In the genomic region with DNA sequence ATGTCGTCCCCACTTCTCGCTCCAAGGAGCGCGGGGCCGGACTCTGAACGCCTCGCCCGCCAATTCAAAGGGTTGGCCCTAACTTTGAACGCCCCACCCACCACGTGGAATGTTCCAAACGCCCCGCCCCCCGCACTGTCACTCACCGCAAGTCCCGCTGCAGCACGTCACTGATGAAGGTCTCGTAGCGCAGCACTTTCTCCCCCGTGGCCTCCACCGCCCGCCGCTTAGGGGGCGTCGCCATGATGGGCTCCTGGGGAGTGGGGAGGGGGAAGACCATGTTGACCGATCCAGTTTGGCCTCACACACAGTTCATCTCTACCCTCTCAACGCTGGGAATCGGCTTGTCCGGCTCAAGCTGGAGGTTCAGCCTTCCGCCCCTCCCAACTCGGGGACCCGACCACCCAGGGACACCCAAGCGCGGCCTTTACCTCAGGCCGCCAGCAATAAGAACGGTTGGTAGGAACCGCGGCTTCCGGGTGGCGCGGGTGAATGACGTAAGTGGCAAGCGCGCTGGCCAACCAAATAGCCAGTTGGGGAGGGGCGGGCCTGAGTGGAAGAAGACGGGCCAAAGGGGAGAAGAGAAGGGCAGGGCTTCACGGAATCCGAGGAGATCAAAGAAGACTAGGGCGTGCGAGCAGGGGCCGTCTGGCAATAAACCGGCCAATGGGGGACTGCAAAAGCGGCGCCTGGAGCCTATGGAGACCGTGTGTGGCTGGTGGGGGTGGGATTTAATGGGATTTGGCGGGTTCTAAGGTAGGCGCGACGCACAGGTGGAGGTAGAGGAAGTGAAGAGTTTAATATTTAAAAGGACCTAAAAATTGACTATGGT, we compare ENCODE assay signal across 1 cellular context.
A peak's percentile ranks its signal among the peaks of the same experiment; 100 is the strongest.
TF ChIP-seq lines count a peak whose summit lies in the region.

A gene with protein sequence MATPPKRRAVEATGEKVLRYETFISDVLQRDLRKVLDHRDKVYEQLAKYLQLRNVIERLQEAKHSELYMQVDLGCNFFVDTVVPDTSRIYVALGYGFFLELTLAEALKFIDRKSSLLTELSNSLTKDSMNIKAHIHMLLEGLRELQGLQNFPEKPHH (minus strand): TSS at position 497 of the 832 bp plus-strand sequence. CDS start 253 bp downstream, at position 244.

TF ChIP-seq in HEK293, 187 proteins besides CTCF, POLR2A, EP300 and RAD21 (continued from another document and continues in another):
- TF ChIP-seq, protein P1, sequence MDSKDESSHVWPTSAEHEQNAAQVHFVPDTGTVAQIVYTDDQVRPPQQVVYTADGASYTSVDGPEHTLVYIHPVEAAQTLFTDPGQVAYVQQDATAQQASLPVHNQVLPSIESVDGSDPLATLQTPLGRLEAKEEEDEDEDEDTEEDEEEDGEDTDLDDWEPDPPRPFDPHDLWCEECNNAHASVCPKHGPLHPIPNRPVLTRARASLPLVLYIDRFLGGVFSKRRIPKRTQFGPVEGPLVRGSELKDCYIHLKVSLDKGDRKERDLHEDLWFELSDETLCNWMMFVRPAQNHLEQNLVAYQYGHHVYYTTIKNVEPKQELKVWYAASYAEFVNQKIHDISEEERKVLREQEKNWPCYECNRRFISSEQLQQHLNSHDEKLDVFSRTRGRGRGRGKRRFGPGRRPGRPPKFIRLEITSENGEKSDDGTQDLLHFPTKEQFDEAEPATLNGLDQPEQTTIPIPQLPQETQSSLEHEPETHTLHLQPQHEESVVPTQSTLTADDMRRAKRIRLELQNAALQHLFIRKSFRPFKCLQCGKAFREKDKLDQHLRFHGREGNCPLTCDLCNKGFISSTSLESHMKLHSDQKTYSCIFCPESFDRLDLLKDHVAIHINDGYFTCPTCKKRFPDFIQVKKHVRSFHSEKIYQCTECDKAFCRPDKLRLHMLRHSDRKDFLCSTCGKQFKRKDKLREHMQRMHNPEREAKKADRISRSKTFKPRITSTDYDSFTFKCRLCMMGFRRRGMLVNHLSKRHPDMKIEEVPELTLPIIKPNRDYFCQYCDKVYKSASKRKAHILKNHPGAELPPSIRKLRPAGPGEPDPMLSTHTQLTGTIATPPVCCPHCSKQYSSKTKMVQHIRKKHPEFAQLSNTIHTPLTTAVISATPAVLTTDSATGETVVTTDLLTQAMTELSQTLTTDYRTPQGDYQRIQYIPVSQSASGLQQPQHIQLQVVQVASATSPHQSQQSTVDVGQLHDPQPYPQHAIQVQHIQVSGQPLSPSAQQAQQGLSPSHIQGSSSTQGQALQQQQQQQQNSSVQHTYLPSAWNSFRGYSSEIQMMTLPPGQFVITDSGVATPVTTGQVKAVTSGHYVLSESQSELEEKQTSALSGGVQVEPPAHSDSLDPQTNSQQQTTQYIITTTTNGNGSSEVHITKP (tag by site-specific recombination; IDR thresholded peaks at IDR 0.05) = peak; percentile 97
- TF ChIP-seq BCL11A (tag by site-specific recombination; IDR thresholded peaks at IDR 0.05; ENCODE audit: low read depth) = no peak
- TF ChIP-seq ZBTB17 (tag by site-specific recombination; IDR thresholded peaks at IDR 0.05) = peak; percentile 79
- TF ChIP-seq, protein P2, sequence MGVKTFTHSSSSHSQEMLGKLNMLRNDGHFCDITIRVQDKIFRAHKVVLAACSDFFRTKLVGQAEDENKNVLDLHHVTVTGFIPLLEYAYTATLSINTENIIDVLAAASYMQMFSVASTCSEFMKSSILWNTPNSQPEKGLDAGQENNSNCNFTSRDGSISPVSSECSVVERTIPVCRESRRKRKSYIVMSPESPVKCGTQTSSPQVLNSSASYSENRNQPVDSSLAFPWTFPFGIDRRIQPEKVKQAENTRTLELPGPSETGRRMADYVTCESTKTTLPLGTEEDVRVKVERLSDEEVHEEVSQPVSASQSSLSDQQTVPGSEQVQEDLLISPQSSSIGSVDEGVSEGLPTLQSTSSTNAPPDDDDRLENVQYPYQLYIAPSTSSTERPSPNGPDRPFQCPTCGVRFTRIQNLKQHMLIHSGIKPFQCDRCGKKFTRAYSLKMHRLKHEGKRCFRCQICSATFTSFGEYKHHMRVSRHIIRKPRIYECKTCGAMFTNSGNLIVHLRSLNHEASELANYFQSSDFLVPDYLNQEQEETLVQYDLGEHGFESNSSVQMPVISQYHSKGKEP (tag by site-specific recombination; IDR thresholded peaks at IDR 0.05) = no peak
- TF ChIP-seq ZNF677 (tag by site-specific recombination; IDR thresholded peaks at IDR 0.05) = no peak
- TF ChIP-seq ZBTB7A (tag by site-specific recombination; IDR thresholded peaks at IDR 0.05; ENCODE audit: low read depth) = peak; percentile 94
- no peak for TF ChIP-seq ZNF416 (tag by site-specific recombination; IDR thresholded peaks at IDR 0.05)
- TF ChIP-seq TCF7L2 (IDR thresholded peaks at IDR 0.05; ENCODE audit: borderline replicate concordance, low read depth, low read length) = peak; percentile 96; the same call in 1 of the 2 replicates
- peak; percentile 95 for TF ChIP-seq ZNF501 (tag by site-specific recombination; IDR thresholded peaks at IDR 0.05)
- TF ChIP-seq ZNF174 (tag by site-specific recombination; IDR thresholded peaks at IDR 0.05) = no peak
- peak; percentile 41; the same call in 1 of the 2 replicates for TF ChIP-seq ZNF394 (tag by site-specific recombination; IDR thresholded peaks at IDR 0.05; ENCODE audit: borderline replicate concordance)
- no peak for TF ChIP-seq ZNF768 (tag by site-specific recombination; IDR thresholded peaks at IDR 0.05)
- TF ChIP-seq ZNF792 (tag by site-specific recombination; IDR thresholded peaks at IDR 0.05) = no peak
- TF ChIP-seq ZNF24 (tag by site-specific recombination; IDR thresholded peaks at IDR 0.05) = peak; percentile 64
- TF ChIP-seq ZXDB (tag by site-specific recombination; IDR thresholded peaks at IDR 0.05) = peak; percentile 100
- peak; percentile 86 for TF ChIP-seq YY2 (tag by site-specific recombination; IDR thresholded peaks at IDR 0.05)
- no peak for TF ChIP-seq ZNF561 (tag by site-specific recombination; IDR thresholded peaks at IDR 0.05; ENCODE audit: borderline replicate concordance)
- TF ChIP-seq, protein P3, sequence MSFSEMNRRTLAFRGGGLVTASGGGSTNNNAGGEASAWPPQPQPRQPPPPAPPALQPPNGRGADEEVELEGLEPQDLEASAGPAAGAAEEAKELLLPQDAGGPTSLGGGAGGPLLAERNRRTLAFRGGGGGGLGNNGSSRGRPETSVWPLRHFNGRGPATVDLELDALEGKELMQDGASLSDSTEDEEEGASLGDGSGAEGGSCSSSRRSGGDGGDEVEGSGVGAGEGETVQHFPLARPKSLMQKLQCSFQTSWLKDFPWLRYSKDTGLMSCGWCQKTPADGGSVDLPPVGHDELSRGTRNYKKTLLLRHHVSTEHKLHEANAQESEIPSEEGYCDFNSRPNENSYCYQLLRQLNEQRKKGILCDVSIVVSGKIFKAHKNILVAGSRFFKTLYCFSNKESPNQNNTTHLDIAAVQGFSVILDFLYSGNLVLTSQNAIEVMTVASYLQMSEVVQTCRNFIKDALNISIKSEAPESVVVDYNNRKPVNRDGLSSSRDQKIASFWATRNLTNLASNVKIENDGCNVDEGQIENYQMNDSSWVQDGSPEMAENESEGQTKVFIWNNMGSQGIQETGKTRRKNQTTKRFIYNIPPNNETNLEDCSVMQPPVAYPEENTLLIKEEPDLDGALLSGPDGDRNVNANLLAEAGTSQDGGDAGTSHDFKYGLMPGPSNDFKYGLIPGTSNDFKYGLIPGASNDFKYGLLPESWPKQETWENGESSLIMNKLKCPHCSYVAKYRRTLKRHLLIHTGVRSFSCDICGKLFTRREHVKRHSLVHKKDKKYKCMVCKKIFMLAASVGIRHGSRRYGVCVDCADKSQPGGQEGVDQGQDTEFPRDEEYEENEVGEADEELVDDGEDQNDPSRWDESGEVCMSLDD (tag by site-specific recombination; IDR thresholded peaks at IDR 0.05) = peak; percentile 87
- TF ChIP-seq ZNF514 (tag by site-specific recombination; IDR thresholded peaks at IDR 0.05) = no peak
- TF ChIP-seq HOXA7 (CRISPR knock-in tag; IDR thresholded peaks at IDR 0.05; ENCODE audit: borderline replicate concordance) = no peak
- no peak for TF ChIP-seq ZNF837 (tag by site-specific recombination; IDR thresholded peaks at IDR 0.05)
- no peak for TF ChIP-seq ZBTB1 (tag by site-specific recombination; IDR thresholded peaks at IDR 0.05)
- peak; percentile 84 for TF ChIP-seq SP2 (tag by site-specific recombination; IDR thresholded peaks at IDR 0.05)
- peak; percentile 61; the same call in 1 of the 2 replicates for TF ChIP-seq MZF1 (tag by site-specific recombination; IDR thresholded peaks at IDR 0.05; ENCODE audit: borderline replicate concordance)
- TF ChIP-seq, protein P4, sequence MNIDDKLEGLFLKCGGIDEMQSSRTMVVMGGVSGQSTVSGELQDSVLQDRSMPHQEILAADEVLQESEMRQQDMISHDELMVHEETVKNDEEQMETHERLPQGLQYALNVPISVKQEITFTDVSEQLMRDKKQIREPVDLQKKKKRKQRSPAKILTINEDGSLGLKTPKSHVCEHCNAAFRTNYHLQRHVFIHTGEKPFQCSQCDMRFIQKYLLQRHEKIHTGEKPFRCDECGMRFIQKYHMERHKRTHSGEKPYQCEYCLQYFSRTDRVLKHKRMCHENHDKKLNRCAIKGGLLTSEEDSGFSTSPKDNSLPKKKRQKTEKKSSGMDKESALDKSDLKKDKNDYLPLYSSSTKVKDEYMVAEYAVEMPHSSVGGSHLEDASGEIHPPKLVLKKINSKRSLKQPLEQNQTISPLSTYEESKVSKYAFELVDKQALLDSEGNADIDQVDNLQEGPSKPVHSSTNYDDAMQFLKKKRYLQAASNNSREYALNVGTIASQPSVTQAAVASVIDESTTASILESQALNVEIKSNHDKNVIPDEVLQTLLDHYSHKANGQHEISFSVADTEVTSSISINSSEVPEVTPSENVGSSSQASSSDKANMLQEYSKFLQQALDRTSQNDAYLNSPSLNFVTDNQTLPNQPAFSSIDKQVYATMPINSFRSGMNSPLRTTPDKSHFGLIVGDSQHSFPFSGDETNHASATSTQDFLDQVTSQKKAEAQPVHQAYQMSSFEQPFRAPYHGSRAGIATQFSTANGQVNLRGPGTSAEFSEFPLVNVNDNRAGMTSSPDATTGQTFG (tag by site-specific recombination; IDR thresholded peaks at IDR 0.05; ENCODE audit: borderline replicate concordance) = no peak
- no peak for TF ChIP-seq ZNF624 (tag by site-specific recombination; IDR thresholded peaks at IDR 0.05)
- TF ChIP-seq, protein P5, sequence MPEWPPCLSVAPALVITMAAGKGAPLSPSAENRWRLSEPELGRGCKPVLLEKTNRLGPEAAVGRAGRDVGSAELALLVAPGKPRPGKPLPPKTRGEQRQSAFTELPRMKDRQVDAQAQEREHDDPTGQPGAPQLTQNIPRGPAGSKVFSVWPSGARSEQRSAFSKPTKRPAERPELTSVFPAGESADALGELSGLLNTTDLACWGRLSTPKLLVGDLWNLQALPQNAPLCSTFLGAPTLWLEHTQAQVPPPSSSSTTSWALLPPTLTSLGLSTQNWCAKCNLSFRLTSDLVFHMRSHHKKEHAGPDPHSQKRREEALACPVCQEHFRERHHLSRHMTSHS (tag by site-specific recombination; IDR thresholded peaks at IDR 0.05) = no peak
- no peak for TF ChIP-seq ZNF239 (tag by site-specific recombination; IDR thresholded peaks at IDR 0.05)
- no peak; the same call in 1 of the 2 replicates for TF ChIP-seq SCRT2 (tag by site-specific recombination; IDR thresholded peaks at IDR 0.05)
- TF ChIP-seq ZNF350 (tag by site-specific recombination; IDR thresholded peaks at IDR 0.05) = no peak
- TF ChIP-seq, protein P6, sequence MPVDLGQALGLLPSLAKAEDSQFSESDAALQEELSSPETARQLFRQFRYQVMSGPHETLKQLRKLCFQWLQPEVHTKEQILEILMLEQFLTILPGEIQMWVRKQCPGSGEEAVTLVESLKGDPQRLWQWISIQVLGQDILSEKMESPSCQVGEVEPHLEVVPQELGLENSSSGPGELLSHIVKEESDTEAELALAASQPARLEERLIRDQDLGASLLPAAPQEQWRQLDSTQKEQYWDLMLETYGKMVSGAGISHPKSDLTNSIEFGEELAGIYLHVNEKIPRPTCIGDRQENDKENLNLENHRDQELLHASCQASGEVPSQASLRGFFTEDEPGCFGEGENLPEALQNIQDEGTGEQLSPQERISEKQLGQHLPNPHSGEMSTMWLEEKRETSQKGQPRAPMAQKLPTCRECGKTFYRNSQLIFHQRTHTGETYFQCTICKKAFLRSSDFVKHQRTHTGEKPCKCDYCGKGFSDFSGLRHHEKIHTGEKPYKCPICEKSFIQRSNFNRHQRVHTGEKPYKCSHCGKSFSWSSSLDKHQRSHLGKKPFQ (tag by site-specific recombination; IDR thresholded peaks at IDR 0.05) = no peak
- TF ChIP-seq ZNF623 (tag by site-specific recombination; IDR thresholded peaks at IDR 0.05) = 0 out of 2 replicates have a peak, but pooled peaks have one; percentile 10
- TF ChIP-seq, protein P7, sequence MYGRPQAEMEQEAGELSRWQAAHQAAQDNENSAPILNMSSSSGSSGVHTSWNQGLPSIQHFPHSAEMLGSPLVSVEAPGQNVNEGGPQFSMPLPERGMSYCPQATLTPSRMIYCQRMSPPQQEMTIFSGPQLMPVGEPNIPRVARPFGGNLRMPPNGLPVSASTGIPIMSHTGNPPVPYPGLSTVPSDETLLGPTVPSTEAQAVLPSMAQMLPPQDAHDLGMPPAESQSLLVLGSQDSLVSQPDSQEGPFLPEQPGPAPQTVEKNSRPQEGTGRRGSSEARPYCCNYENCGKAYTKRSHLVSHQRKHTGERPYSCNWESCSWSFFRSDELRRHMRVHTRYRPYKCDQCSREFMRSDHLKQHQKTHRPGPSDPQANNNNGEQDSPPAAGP (tag by site-specific recombination; IDR thresholded peaks at IDR 0.05) = peak; percentile 67
